Comparison of ENCODE assay signal across 23 cellular contexts in the genomic region with DNA sequence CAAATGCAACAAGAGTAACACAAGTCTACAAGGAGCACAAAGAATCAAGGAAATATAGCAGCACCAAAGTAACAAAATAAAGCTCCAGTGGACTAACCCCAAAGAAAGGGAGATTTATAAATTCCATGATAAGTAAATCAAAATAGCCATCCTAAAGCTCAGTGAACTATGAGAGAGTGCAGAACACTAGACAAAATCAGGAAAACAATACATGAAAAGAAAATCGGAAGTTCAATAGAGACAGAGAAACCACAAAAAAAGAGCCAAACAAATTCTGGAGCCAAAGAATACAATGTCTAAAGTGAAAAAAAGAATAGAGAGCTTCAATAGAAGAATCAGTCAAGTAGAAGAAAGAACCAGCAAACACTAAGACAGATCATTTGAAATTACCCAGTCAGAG.
"Had no signal": no experiment of that assay in that cellular context is flagged by ENCODE, and none has a peak within 500 bp of the region (broad histone marks: within the 10 kb centered on the region; RNA-seq: fewer than 3 reads in every experiment).

No MANE protein-coding gene starts in this region.

- H3K27ac ChIP-seq: cardiac muscle cell, colonic mucosa, right atrium auricular region, spleen, suprapubic skin, tibial artery, upper lobe of right lung had no signal

- H3K27me3 ChIP-seq: cardiac muscle cell, colonic mucosa, right atrium auricular region, spleen, suprapubic skin, tibial artery, upper lobe of right lung had no signal

- H3K4me1 ChIP-seq: colonic mucosa, right atrium auricular region, upper lobe of right lung had no signal

- H3K4me3 ChIP-seq: cardiac muscle cell, colonic mucosa, right atrium auricular region, spleen, suprapubic skin, tibial artery, upper lobe of right lung had no signal

- FAIRE-seq: kidney had no signal

- H3K9me3 ChIP-seq: colonic mucosa, right atrium auricular region, spleen, suprapubic skin, tibial artery, upper lobe of right lung had no signal

- H3K36me3 ChIP-seq: cardiac muscle cell, colonic mucosa, right atrium auricular region, spleen, suprapubic skin, tibial artery, upper lobe of right lung had no signal

- DNase-seq: activated CD4-positive, alpha-beta T cell treated with anti-CD3 and anti-CD28 coated beads, Interleukin-2, amount 50 U/mL, for 1 hour; activated CD8-positive, alpha-beta T cell treated with anti-CD3 and anti-CD28 coated beads for 36 hours; activated naive CD8-positive, alpha-beta T cell treated with anti-CD3 and anti-CD28 coated beads, Interleukin-2, amount 50 U/mL, for 24 hours; activated T-cell treated with anti-CD3 and anti-CD28 coated beads, Interleukin-2, amount 50 U/mL, for 4 hours; amygdala; cerebellar nuclear complex; colonic mucosa; effector memory CD4-positive, alpha-beta T cell; erythroblast; head of caudate nucleus; hippocampal formation; kidney; left colon; naive thymus-derived CD8-positive, alpha-beta T cell; nucleus accumbens; spleen; stimulated activated naive CD4-positive, alpha-beta T cell; tibial artery; upper lobe of right lung had no signal

- ATAC-seq: activated CD8-positive, alpha-beta T cell treated with anti-CD3 and anti-CD28 coated beads for 36 hours; activated naive CD8-positive, alpha-beta T cell treated with anti-CD3 and anti-CD28 coated beads, Interleukin-2, amount 50 U/mL, for 24 hours; activated T-cell treated with anti-CD3 and anti-CD28 coated beads, Interleukin-2, amount 50 U/mL, for 4 hours; left colon; naive thymus-derived CD8-positive, alpha-beta T cell; upper lobe of right lung; WTC11 had no signal
